8 cellular contexts compared by ENCODE assay signal in the genomic region with DNA sequence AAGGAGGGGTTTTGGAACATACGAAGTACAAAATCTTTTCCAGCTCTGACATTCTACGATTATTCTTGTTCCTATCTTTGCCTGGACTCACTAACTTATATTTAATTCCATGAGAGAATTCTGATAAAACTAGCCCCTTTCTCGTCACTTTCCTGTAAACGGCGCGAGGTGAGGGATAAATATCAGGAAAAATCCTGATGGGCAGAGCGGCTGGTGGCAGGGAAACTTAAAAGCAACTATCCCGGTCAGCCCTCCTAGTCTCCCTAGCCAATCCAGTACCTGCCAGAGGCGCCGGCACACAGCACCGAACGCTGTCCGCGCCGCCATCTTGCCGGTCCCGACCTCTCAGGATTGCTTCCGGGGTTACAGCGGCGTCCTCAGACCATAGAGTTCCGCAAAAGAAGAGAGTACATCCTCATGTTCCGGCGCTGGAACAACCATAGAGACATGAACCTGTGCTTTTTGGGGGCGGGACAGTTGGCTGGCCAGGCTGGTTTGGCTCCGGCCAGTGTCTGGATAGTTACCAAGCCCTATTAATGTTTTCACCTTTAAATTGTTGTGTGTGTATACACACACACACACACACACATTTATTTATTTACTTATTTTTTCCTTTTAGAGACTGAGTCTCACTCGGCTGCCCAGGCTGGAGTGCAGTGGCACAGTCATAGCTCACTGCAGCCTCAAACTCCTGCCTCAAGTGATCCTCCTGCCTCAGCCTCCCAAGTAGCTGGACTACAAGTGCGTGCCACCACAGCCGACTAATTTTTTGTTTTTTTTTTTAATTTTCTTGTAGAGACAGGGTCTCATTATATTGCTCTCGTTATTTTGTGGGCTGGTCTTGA. TPM values are rescaled to one million over a fixed set of nuclear protein-coding genes. Genes with fewer than 3 reads are reported as not detected.
DNase-seq lines count a peak whose midpoint lies in the region; ATAC-seq, FAIRE-seq and TF ChIP-seq lines count a peak whose summit lies in the region.

A gene (minus strand): TSS at position 339 of the 845 bp plus-strand sequence. CDS start 12 bp downstream, at position 327.

- H3K27ac ChIP-seq in WERI-Rb-1 = peak within 1 kb of the TSS; percentile 75
- peak within 1 kb of the TSS; percentile 83 for H3K27ac ChIP-seq in mammary epithelial cell (ENCODE audit: insufficient read depth, low read depth, low read length)
- H3K27ac ChIP-seq in small intestine (ENCODE audit: low read depth in 1 of 2, low read length in 1 of 2) = peak within 1 kb of the TSS; percentile 73 to 90

- H4K20me1 ChIP-seq in mammary epithelial cell (ENCODE audit: insufficient read depth, low read length) = no peaks in the 10 kb centered on the region

- ATAC-seq in GM18873 (IDR thresholded peaks at IDR 0.05; ENCODE audit: low FRiP score, unreplicated experiment) (peak; percentile 82), HG03139 (IDR thresholded peaks at IDR 0.05; ENCODE audit: unreplicated experiment) (peak; percentile 95)

- peak; percentile 94 for DNase-seq in ACHN
- DNase-seq in NCI-H2227 (lab: John Stamatoyannopoulos, UW; ENCODE audit: unreplicated experiment) = peak; percentile 92
- DNase-seq in WERI-Rb-1 = peak; percentile 99
- peak; percentile 90 for DNase-seq in mammary epithelial cell
- DNase-seq in iPS-NIHi11 (ENCODE audit: low spot score) = peak; percentile 93
- peak; percentile 95 for DNase-seq in small intestine

- H3K27me3 ChIP-seq in WERI-Rb-1 (ENCODE audit: insufficient read depth, low read depth, severe bottlenecking) (no peaks in the 10 kb centered on the region), mammary epithelial cell (ENCODE audit: insufficient read depth, low read length) (no peaks in the 10 kb centered on the region), small intestine (ENCODE audit: control insufficient read depth in 2 of 2, insufficient read depth in 2 of 2, low read length in 2 of 2) (no peaks in the 10 kb centered on the region)

- peak within 1 kb of the TSS; percentile 93 for H3K9ac ChIP-seq in mammary epithelial cell (ENCODE audit: insufficient read depth, low read length)

- H3K9me3 ChIP-seq in WERI-Rb-1 (ENCODE audit: severe bottlenecking) = no peaks in the 10 kb centered on the region
- no peaks in the 10 kb centered on the region for H3K9me3 ChIP-seq in mammary epithelial cell (replicated peaks; ENCODE audit: insufficient read depth, low read length)
- no peaks in the 10 kb centered on the region for H3K9me3 ChIP-seq in small intestine (ENCODE audit: control insufficient read depth, low read depth)

- peaks cover 36% of the 10 kb centered on the region for H3K79me2 ChIP-seq in mammary epithelial cell (ENCODE audit: insufficient read depth, low read length)

- H3K4me3 ChIP-seq in WERI-Rb-1 (ENCODE audit: low read depth, low read length) = peak within 1 kb of the TSS; percentile 99
- H3K4me3 ChIP-seq in mammary epithelial cell (replicated peaks in 1 of 3; ENCODE audit: insufficient read depth in 1 of 3, low read depth in 2 of 3, low read length in 3 of 3) = peak within 1 kb of the TSS; percentile 78 to 100 (median 80)
- peak within 1 kb of the TSS; percentile 72 to 85 for H3K4me3 ChIP-seq in small intestine (ENCODE audit: low read depth in 1 of 2, low read length in 2 of 2)

- intact Hi-C loops in mammary epithelial cell (cut with micrococcal nuclease) = loop anchor here (1.0 to 2.0 kb wide), 3 partner anchors 10 to 431 kb away; no protein-coding TSS in a partner anchor

- H3K36me3 ChIP-seq in WERI-Rb-1 (peaks cover 14% of the 10 kb centered on the region), mammary epithelial cell (ENCODE audit: insufficient read depth, low read length) (peaks cover 6% of the 10 kb centered on the region), small intestine (ENCODE audit: control insufficient read depth in 2 of 2, insufficient read depth in 2 of 2, low read length in 2 of 2) (peaks cover 0 to 2% of the 10 kb centered on the region in 2 donors)

- BruUV-seq in mammary epithelial cell (replicated peaks; lab: Mats Ljungman, UMichigan) = no TSS peak

- dilution Hi-C loops in mammary epithelial cell (cut with HindIII; ENCODE audit: low sequenced_read_pairs) = no loop called here

- H2AFZ ChIP-seq in mammary epithelial cell (ENCODE audit: low read depth, low read length) = peak within 1 kb of the TSS; percentile 84

- no peak for TF ChIP-seq CTCF in WERI-Rb-1 (IDR thresholded peaks at IDR 0.05; ENCODE audit: low read depth, low read length)
- TF ChIP-seq CTCF in mammary epithelial cell (conservative IDR thresholded peaks at IDR 0.05 in 1 of 2, IDR thresholded peaks at IDR 0.05 in 1 of 2; ENCODE audit: extremely low read depth in 1 of 2, insufficient read depth in 1 of 2, low read depth in 1 of 2, low read length in 2 of 2) = no peak

- peaks cover 27% of the 10 kb centered on the region for H3K4me1 ChIP-seq in mammary epithelial cell (ENCODE audit: insufficient read depth, low read length)
- H3K4me1 ChIP-seq in small intestine (ENCODE audit: control insufficient read depth in 2 of 2, insufficient read depth in 1 of 2, low read depth in 1 of 2, low read length in 1 of 2) = no peaks in the 10 kb centered on the region

- in situ Hi-C loops in ACHN (cut with HindIII; ENCODE audit: low pct_ligation_motif_present, low pct_unique_long_range_greater_than_20kb, low sequenced_read_pairs) = no loop called here
- in situ Hi-C loops in mammary epithelial cell (cut with MboI; ENCODE audit: low sequenced_read_pairs in 2 of 2) = loop anchor here (5.0 to 25.0 kb wide), 3 partner anchors 140 to 670 kb away; a partner anchor contains a TSS

- CTCF ChIA-PET in mammary epithelial cell (lab: Charles Lee; ENCODE audit: low non-redundant PET) = interaction anchor here (0.7 kb wide), 1 partner anchor 330 kb away, joined by 5 read pairs; no protein-coding TSS in a partner anchor

- WGBS in mammary epithelial cell (ENCODE audit: low coverage, missing lambda C conversion rate) = 4% methylated on average over 26 of the region's 29 CpGs
- 8 to 10% (median 10%) methylated on average over 29 of the region's 29 CpGs for WGBS in small intestine, 3 donors

- H3K4me2 ChIP-seq in mammary epithelial cell (ENCODE audit: insufficient read depth, low read depth, low read length) = peak within 1 kb of the TSS; percentile 86

- no peak for FAIRE-seq in small intestine (lab: Jason Lieb, UNC)

RNA-seq across cellular contexts. Expression of the gene that starts here (rescaled TPM):
- 10 to 100 TPM; 41.2 to 50.9 TPM for total RNA-seq in mammary epithelial cell
- 51.2 TPM for polyA plus RNA-seq in mammary epithelial cell
- 13.8 TPM for polyA minus RNA-seq in mammary epithelial cell
- polyA plus RNA-seq in small intestine = 10 to 100 TPM; 20.0 to 33.0 (median 25.9) TPM

Comparison
In these comparisons a context has a peak if more than half of its experiments do, and no peak if none do; other contexts are left out.
1. Peak in every context shown above with its lines: DNase-seq, ATAC-seq, H3K4me3 ChIP-seq and H3K27ac ChIP-seq.